Comparison of ENCODE assay signal across 21 cellular contexts in genomic region chr14:52891800-52892199, GRCh38.
"Had no signal": no experiment of that assay in that cellular context is flagged by ENCODE, and none has a peak within 500 bp of the region (broad histone marks: within the 10 kb centered on the region; RNA-seq: fewer than 3 reads in every experiment).

No MANE protein-coding gene starts in this region.

- H3K27me3 Mint-ChIP-seq: dendritic cell treated with granulocyte-macrophage colony-stimulating factor and Interleukin-4, amounts not matched to agents 40 ng/mL and 50 ng/mL, for 4 days; natural killer cell treated with Interleukin-12 subunit alpha and Interleukin-12 subunit beta and Interleukin-15 and Interleukin-18, amount 100 ng/mL, for 72 hours; stimulated activated naive B cell treated with anti-CD40 and anti-IgM and Interleukin-4, amounts not matched to agents 10 μg/mL and 1 μg/mL and 100 μg/mL, for 72 hours had no signal

- H3K4me1 ChIP-seq: breast epithelium, vagina had no signal

- H3K27me3 ChIP-seq: breast epithelium, foreskin keratinocyte, right atrium auricular region, transverse colon, vagina had no signal

- H3K4me1 Mint-ChIP-seq: stimulated activated naive B cell treated with anti-CD40 and anti-IgM and Interleukin-4, amounts not matched to agents 10 μg/mL and 1 μg/mL and 100 μg/mL, for 72 hours had no signal

- H3K36me3 Mint-ChIP-seq: natural killer cell treated with Interleukin-12 subunit alpha and Interleukin-12 subunit beta and Interleukin-15 and Interleukin-18, amount 100 ng/mL, for 72 hours; stimulated activated naive B cell treated with anti-CD40 and anti-IgM and Interleukin-4, amounts not matched to agents 10 μg/mL and 1 μg/mL and 100 μg/mL, for 72 hours had no signal

- H3K4me3 ChIP-seq: breast epithelium, right atrium auricular region, transverse colon, vagina had no signal

- H3K27ac Mint-ChIP-seq: activated CD4-positive, alpha-beta T cell treated with anti-CD3 and anti-CD28 coated beads, Interleukin-2, amount 10 ng/mL, durations not matched to agents 24 days and 14 days; activated T-helper 1 cell treated with anti-CD3 and anti-CD28 coated beads, Interleukin-12 subunit alpha, Interleukin-12 subunit beta, Interleukin-2, Interleukin-4 antibody, amounts not matched to agents 30 ng/mL and 10 ng/mL and 1 ng/mL, durations not matched to agents 14 hours and 24 hours and 36 hours; dendritic cell treated with granulocyte-macrophage colony-stimulating factor and Interleukin-4, amounts not matched to agents 40 ng/mL and 50 ng/mL, for 4 days; natural killer cell treated with Interleukin-12 subunit alpha and Interleukin-12 subunit beta and Interleukin-15 and Interleukin-18, amount 100 ng/mL, for 72 hours; stimulated activated naive B cell treated with anti-CD40 and anti-IgM and Interleukin-4, amounts not matched to agents 10 μg/mL and 1 μg/mL and 100 μg/mL, for 72 hours had no signal

- H3K9me3 ChIP-seq: breast epithelium, right atrium auricular region, transverse colon, vagina had no signal

- H3K36me3 ChIP-seq: breast epithelium, transverse colon had no signal

- DNase-seq: activated CD4-positive, alpha-beta T cell treated with anti-CD3 and anti-CD28 coated beads, Interleukin-2, amount 10 ng/mL, durations not matched to agents 24 days and 14 days; activated CD4-positive, CD25-positive, alpha-beta regulatory T cell; activated CD8-positive, alpha-beta memory T cell treated with anti-CD3 and anti-CD28 coated beads for 24 hours; activated naive CD4-positive, alpha-beta T cell; anterior cingulate cortex; cerebellar nuclear complex; effector memory CD4-positive, alpha-beta T cell; foreskin keratinocyte; glutamatergic neuron; posterior cingulate gyrus; stimulated activated CD4-positive, alpha-beta T cell treated with anti-CD3 and anti-CD28 coated beads, Interleukin-15, amount 100 ng/mL, for 24 hours; stimulated activated CD4-positive, alpha-beta T cell treated with anti-CD3 and anti-CD28 coated beads, Interleukin-4, amount 100 ng/mL, for 1 hour; stimulated activated naive B cell treated with anti-CD40 and anti-IgM and Interleukin-4, amounts not matched to agents 10 μg/mL and 1 μg/mL and 100 μg/mL, for 72 hours; substantia nigra; transverse colon had no signal

- H3K27ac ChIP-seq: breast epithelium, foreskin keratinocyte, right atrium auricular region, transverse colon, vagina had no signal

- H3K9me3 Mint-ChIP-seq: activated CD4-positive, alpha-beta T cell treated with anti-CD3 and anti-CD28 coated beads, Interleukin-2, amount 10 ng/mL, durations not matched to agents 24 days and 14 days; activated T-helper 1 cell treated with anti-CD3 and anti-CD28 coated beads, Interleukin-12 subunit alpha, Interleukin-12 subunit beta, Interleukin-2, Interleukin-4 antibody, amounts not matched to agents 30 ng/mL and 10 ng/mL and 1 ng/mL, durations not matched to agents 14 hours and 24 hours and 36 hours; dendritic cell treated with granulocyte-macrophage colony-stimulating factor and Interleukin-4, amounts not matched to agents 40 ng/mL and 50 ng/mL, for 4 days; natural killer cell treated with Interleukin-12 subunit alpha and Interleukin-12 subunit beta and Interleukin-15 and Interleukin-18, amount 100 ng/mL, for 72 hours; stimulated activated naive B cell treated with anti-CD40 and anti-IgM and Interleukin-4, amounts not matched to agents 10 μg/mL and 1 μg/mL and 100 μg/mL, for 72 hours had no signal

- H3K4me3 Mint-ChIP-seq: activated CD4-positive, alpha-beta T cell treated with anti-CD3 and anti-CD28 coated beads, Interleukin-2, amount 10 ng/mL, durations not matched to agents 24 days and 14 days; activated T-helper 1 cell treated with anti-CD3 and anti-CD28 coated beads, Interleukin-12 subunit alpha, Interleukin-12 subunit beta, Interleukin-2, Interleukin-4 antibody, amounts not matched to agents 30 ng/mL and 10 ng/mL and 1 ng/mL, durations not matched to agents 14 hours and 24 hours and 36 hours; dendritic cell treated with granulocyte-macrophage colony-stimulating factor and Interleukin-4, amounts not matched to agents 40 ng/mL and 50 ng/mL, for 4 days; natural killer cell treated with Interleukin-12 subunit alpha and Interleukin-12 subunit beta and Interleukin-15 and Interleukin-18, amount 100 ng/mL, for 72 hours; stimulated activated naive B cell treated with anti-CD40 and anti-IgM and Interleukin-4, amounts not matched to agents 10 μg/mL and 1 μg/mL and 100 μg/mL, for 72 hours had no signal
